8 cellular contexts compared by ENCODE assay signal in the genomic region with DNA sequence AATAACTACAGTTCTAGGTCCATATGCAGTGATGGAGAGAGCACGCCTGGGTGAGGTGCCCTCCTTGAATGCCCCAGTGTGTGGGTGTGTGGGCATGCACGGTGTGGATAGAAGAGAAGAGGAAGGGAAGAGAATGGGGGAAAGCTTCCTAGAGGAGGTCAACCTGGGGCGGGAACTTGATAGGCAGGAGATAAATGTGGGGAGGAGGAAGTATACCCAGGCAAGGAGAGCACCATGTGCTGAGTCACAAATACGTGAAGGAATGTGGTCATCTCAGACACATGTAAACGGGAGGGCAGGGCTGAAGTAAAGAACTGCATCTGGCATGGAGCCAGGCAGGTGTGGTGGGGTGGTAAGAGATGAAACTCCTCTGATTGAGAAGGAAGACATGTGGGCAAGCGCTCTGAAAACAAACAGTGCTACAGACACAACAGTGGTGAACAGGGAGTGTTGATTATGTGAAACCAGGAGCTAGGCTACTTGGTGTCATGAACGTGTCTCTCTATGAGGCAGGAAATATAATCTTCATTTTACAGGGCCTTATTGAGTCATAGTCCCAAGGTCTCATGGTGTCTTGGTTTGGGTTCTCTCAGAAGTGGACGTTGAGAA.
A peak's percentile ranks its signal among the peaks of the same experiment; 100 is the strongest.
DNase-seq lines count a peak whose midpoint lies in the region; ATAC-seq and TF ChIP-seq lines count a peak whose summit lies in the region.

No MANE protein-coding gene starts in this region.

- DNase-seq in SK-N-SH (no peak), T-helper 9 cell (peak; percentile 13), NCI-H446 treated with DMSO at 0.1 percent for 48 hours (lab: John Stamatoyannopoulos, UW) (no peak), NCI-H2081 treated with DMSO at 0.1 percent for 48 hours (lab: John Stamatoyannopoulos, UW) (no peak)
- peak; percentile 70 to 90 for DNase-seq in stimulated activated naive CD8-positive, alpha-beta T cell treated with anti-CD3 and anti-CD28 coated beads, Interleukin-15, amount 100 ng/mL, for 72 hours

- H3K9me2 ChIP-seq in SK-N-SH, result no peaks in the 10 kb centered on the region

- no peaks in the 10 kb centered on the region for H3K4me1 Mint-ChIP-seq in stimulated activated naive CD8-positive, alpha-beta T cell treated with anti-CD3 and anti-CD28 coated beads, Interleukin-15, amount 100 ng/mL, for 72 hours

- TF ChIP-seq CTCF in SK-N-SH (IDR thresholded peaks at IDR 0.05), result no peak

- CTCF ChIA-PET in SK-N-SH (lab: Yijun Ruan, JAX), result interaction anchor here (0.5 to 1.2 kb wide), 2 partner anchors 10 to 45 kb away, joined by 3 to 8 read pairs; no protein-coding TSS in a partner anchor

- no peak for ATAC-seq in SK-N-SH treated with all-trans-retinoic acid at 6 μM for 48 hours
- ATAC-seq in HG03095 (IDR thresholded peaks at IDR 0.05; ENCODE audit: unreplicated experiment), result peak; percentile 71
- peak; percentile 92 for ATAC-seq in esophagus mucosa
- peak; percentile 96 for ATAC-seq in stimulated activated naive CD8-positive, alpha-beta T cell treated with anti-CD3 and anti-CD28 coated beads, Interleukin-15, amount 100 ng/mL, for 72 hours

- no peak overlapping the region for H3K4me3 ChIP-seq in SK-N-SH (ENCODE audit: low read depth in 2 of 2, low read length in 1 of 2)

- H3K79me2 ChIP-seq in SK-N-SH (ENCODE audit: insufficient read depth), result no peaks in the 10 kb centered on the region

- H3K27ac Mint-ChIP-seq in stimulated activated naive CD8-positive, alpha-beta T cell treated with anti-CD3 and anti-CD28 coated beads, Interleukin-15, amount 100 ng/mL, for 72 hours, result no peak overlapping the region

- H3K9ac ChIP-seq in SK-N-SH, result no peak overlapping the region

- H3K36me3 ChIP-seq in SK-N-SH (replicated peaks in 1 of 2; ENCODE audit: control insufficient read depth in 1 of 2, insufficient read depth in 2 of 2, low read length in 1 of 2), result no peaks in the 10 kb centered on the region

- H3K27ac ChIP-seq in SK-N-SH (ENCODE audit: low read depth in 2 of 2, low read length in 1 of 2), result no peak overlapping the region

- H3K4me1 ChIP-seq in SK-N-SH (ENCODE audit: control insufficient read depth in 1 of 2, insufficient read depth in 2 of 2, low read depth in 1 of 2, low read length in 1 of 2), result no peaks in the 10 kb centered on the region; a peak in 1 of 4 replicates

- no peak overlapping the region for H3K4me3 Mint-ChIP-seq in stimulated activated naive CD8-positive, alpha-beta T cell treated with anti-CD3 and anti-CD28 coated beads, Interleukin-15, amount 100 ng/mL, for 72 hours

- no peak for TF ChIP-seq EP300 in SK-N-SH (IDR thresholded peaks at IDR 0.05; ENCODE audit: borderline replicate concordance in 1 of 2, low read depth in 1 of 2, low read length in 1 of 2)

- POLR2A ChIA-PET in SK-N-SH (lab: Yijun Ruan, JAX), result no interaction called here

- TF ChIP-seq RAD21 in SK-N-SH (IDR thresholded peaks at IDR 0.05; ENCODE audit: low read length), result no peak

- WGBS in SK-N-SH (ENCODE audit: low lambda C conversion rate), result 70% methylated on average over 8 of the region's 8 CpGs

- no peaks in the 10 kb centered on the region for H3K9me3 ChIP-seq in SK-N-SH

- no peak overlapping the region for H2AFZ ChIP-seq in SK-N-SH (ENCODE audit: low read depth)

- no peaks in the 10 kb centered on the region for H4K20me1 ChIP-seq in SK-N-SH (ENCODE audit: insufficient read depth)

- no peaks in the 10 kb centered on the region for H3K27me3 ChIP-seq in SK-N-SH (ENCODE audit: insufficient read depth)

- no peaks in the 10 kb centered on the region for H3K27me3 Mint-ChIP-seq in stimulated activated naive CD8-positive, alpha-beta T cell treated with anti-CD3 and anti-CD28 coated beads, Interleukin-15, amount 100 ng/mL, for 72 hours

- H3F3A ChIP-seq in SK-N-SH (replicated peaks; ENCODE audit: insufficient read depth), result no peaks in the 10 kb centered on the region

- no peaks in the 10 kb centered on the region for H3K9me3 Mint-ChIP-seq in stimulated activated naive CD8-positive, alpha-beta T cell treated with anti-CD3 and anti-CD28 coated beads, Interleukin-15, amount 100 ng/mL, for 72 hours

- no peak overlapping the region for H3K4me2 ChIP-seq in SK-N-SH

TF ChIP-seq in SK-N-SH, 30 proteins besides CTCF, POLR2A, EP300 and RAD21:
- TF ChIP-seq RCOR1 (IDR thresholded peaks at IDR 0.05; ENCODE audit: low read length) (no peak), NFIC (IDR thresholded peaks at IDR 0.05; ENCODE audit: borderline replicate concordance) (peak; percentile 36; the same call in 1 of the 2 replicates), RFX5 (IDR thresholded peaks at IDR 0.05; ENCODE audit: low read length) (no peak), FOSL2 (IDR thresholded peaks at IDR 0.05; ENCODE audit: borderline replicate concordance, low read depth) (no peak), FOXJ3 (CRISPR knock-in tag; IDR thresholded peaks at IDR 0.05) (no peak)

TF ChIP-seq in SK-N-SH treated with all-trans-retinoic acid at 6 μM for 48 hours, 23 proteins besides CTCF, POLR2A, EP300 and RAD21:
- TF ChIP-seq CSDC2 (CRISPR knock-in tag; IDR thresholded peaks at IDR 0.05) (no peak), GLIS3 (CRISPR knock-in tag; IDR thresholded peaks at IDR 0.05) (no peak), SNAI2 (CRISPR knock-in tag; IDR thresholded peaks at IDR 0.05) (no peak), ZNF565 (CRISPR knock-in tag; conservative IDR thresholded peaks at IDR 0.05; ENCODE audit: low read depth) (no peak), ZFP3 (CRISPR knock-in tag; IDR thresholded peaks at IDR 0.05) (no peak), TCF4 (CRISPR knock-in tag; IDR thresholded peaks at IDR 0.05; ENCODE audit: borderline replicate concordance) (no peak), ZNF8 (CRISPR knock-in tag; IDR thresholded peaks at IDR 0.05) (no peak), ZFP30 (CRISPR knock-in tag; IDR thresholded peaks at IDR 0.05) (no peak), TOX (CRISPR knock-in tag; IDR thresholded peaks at IDR 0.05; ENCODE audit: borderline replicate concordance) (no peak), RARB (CRISPR knock-in tag; IDR thresholded peaks at IDR 0.05) (no peak)
- TF ChIP-seq, protein P1, sequence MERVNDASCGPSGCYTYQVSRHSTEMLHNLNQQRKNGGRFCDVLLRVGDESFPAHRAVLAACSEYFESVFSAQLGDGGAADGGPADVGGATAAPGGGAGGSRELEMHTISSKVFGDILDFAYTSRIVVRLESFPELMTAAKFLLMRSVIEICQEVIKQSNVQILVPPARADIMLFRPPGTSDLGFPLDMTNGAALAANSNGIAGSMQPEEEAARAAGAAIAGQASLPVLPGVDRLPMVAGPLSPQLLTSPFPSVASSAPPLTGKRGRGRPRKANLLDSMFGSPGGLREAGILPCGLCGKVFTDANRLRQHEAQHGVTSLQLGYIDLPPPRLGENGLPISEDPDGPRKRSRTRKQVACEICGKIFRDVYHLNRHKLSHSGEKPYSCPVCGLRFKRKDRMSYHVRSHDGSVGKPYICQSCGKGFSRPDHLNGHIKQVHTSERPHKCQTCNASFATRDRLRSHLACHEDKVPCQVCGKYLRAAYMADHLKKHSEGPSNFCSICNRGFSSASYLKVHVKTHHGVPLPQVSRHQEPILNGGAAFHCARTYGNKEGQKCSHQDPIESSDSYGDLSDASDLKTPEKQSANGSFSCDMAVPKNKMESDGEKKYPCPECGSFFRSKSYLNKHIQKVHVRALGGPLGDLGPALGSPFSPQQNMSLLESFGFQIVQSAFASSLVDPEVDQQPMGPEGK (CRISPR knock-in tag; IDR thresholded peaks at IDR 0.05; ENCODE audit: borderline replicate concordance), result no peak
- TF ChIP-seq, protein P2, sequence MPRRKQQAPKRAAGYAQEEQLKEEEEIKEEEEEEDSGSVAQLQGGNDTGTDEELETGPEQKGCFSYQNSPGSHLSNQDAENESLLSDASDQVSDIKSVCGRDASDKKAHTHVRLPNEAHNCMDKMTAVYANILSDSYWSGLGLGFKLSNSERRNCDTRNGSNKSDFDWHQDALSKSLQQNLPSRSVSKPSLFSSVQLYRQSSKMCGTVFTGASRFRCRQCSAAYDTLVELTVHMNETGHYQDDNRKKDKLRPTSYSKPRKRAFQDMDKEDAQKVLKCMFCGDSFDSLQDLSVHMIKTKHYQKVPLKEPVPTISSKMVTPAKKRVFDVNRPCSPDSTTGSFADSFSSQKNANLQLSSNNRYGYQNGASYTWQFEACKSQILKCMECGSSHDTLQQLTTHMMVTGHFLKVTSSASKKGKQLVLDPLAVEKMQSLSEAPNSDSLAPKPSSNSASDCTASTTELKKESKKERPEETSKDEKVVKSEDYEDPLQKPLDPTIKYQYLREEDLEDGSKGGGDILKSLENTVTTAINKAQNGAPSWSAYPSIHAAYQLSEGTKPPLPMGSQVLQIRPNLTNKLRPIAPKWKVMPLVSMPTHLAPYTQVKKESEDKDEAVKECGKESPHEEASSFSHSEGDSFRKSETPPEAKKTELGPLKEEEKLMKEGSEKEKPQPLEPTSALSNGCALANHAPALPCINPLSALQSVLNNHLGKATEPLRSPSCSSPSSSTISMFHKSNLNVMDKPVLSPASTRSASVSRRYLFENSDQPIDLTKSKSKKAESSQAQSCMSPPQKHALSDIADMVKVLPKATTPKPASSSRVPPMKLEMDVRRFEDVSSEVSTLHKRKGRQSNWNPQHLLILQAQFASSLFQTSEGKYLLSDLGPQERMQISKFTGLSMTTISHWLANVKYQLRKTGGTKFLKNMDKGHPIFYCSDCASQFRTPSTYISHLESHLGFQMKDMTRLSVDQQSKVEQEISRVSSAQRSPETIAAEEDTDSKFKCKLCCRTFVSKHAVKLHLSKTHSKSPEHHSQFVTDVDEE (CRISPR knock-in tag; IDR thresholded peaks at IDR 0.05), result no peak
TF ChIP-seq in SK-N-SH treated with all-trans-retinoic acid at 6 μM for 48 hours: peak in this region for 0.

Comparison
In these comparisons a context has a peak if more than half of its experiments do, and no peak if none do; other contexts are left out.
1. DNase-seq: peak in T-helper 9 cell (single experiment) and stimulated activated naive CD8-positive, alpha-beta T cell treated with anti-CD3 and anti-CD28 coated beads, Interleukin-15, amount 100 ng/mL, for 72 hours (2 of 2); none in SK-N-SH (single experiment), NCI-H446 treated with DMSO at 0.1 percent for 48 hours (single experiment) and NCI-H2081 treated with DMSO at 0.1 percent for 48 hours (single experiment).